In genomic region chr2:208320686-208321085, GRCh38 we compare ENCODE assay signal across 10 cellular contexts. TPM values are rescaled to one million over a fixed set of nuclear protein-coding genes. Genes with fewer than 3 reads are reported as not detected.
DNase-seq lines count a peak whose midpoint lies in the region; ATAC-seq, FAIRE-seq and TF ChIP-seq lines count a peak whose summit lies in the region.
"Had no signal": no experiment of that assay in that cellular context is flagged by ENCODE, and none has a peak within 500 bp of the region (broad histone marks: within the 10 kb centered on the region; RNA-seq: fewer than 3 reads in every experiment).

No MANE protein-coding gene starts in this region.

- BruUV-seq in HepG2 (replicated peaks; lab: Mats Ljungman, UMichigan), result no TSS peak

- ATAC-seq in HepG2 (no peak), HG03442 (IDR thresholded peaks at IDR 0.05; ENCODE audit: unreplicated experiment) (peak; percentile 88), heart left ventricle (peak; percentile 90 to 98 (median 96))

- 77% methylated on average over 2 of the region's 2 CpGs for WGBS in liver
- 96% methylated on average over 2 of the region's 2 CpGs for WGBS in HepG2 (ENCODE audit: low lambda C conversion rate)
- 4 to 10% (median 6%) methylated on average over 2 of the region's 2 CpGs for WGBS in heart left ventricle, 4 donors
- WGBS in prostate gland, result 57% methylated on average over 2 of the region's 2 CpGs

- no peaks in the 10 kb centered on the region for H3K4me1 ChIP-seq in liver (ENCODE audit: control insufficient read depth in 4 of 4, insufficient read depth in 4 of 4, low read length in 3 of 4)
- H3K4me1 ChIP-seq in HepG2 (ENCODE audit: insufficient read depth, low read length), result no peaks in the 10 kb centered on the region
- peaks cover 3 to 30% (median 21%) of the 10 kb centered on the region in 12 donors for H3K4me1 ChIP-seq in heart left ventricle
- no peaks in the 10 kb centered on the region for H3K4me1 ChIP-seq in prostate gland (replicated peaks)

- in situ Hi-C loops in HepG2 (cut with HindIII; ENCODE audit: extremely low pct_ligation_motif_present, low pct_unique_long_range_greater_than_20kb), result no loop called here

- H3K4me3 ChIP-seq in liver (ENCODE audit: low read depth in 1 of 3, low read length in 3 of 3) (no peak overlapping the region), HepG2 (replicated peaks in 1 of 3; ENCODE audit: insufficient read depth in 1 of 3, low read depth in 2 of 3, low read length in 3 of 3) (no peak overlapping the region), heart left ventricle (peak overlapping the region in 4 of 12 donors; percentile 10 to 30 (median 16)), prostate gland (no peak overlapping the region)

- intact Hi-C loops in HepG2 (cut with micrococcal nuclease; ENCODE audit: unreplicated experiment) (no loop called here), heart left ventricle (cut with DNase I) (loop anchor here in 1 of 10 donors (2.0 kb wide), 1 partner anchor 66 kb away; the partner anchor contains the start of gene IDH1), prostate gland (cut with DNase I) (no loop called here)

- POLR2A ChIA-PET in HepG2 (lab: Yijun Ruan, JAX), result no interaction called here

- H3K27me3 ChIP-seq in liver (ENCODE audit: control insufficient read depth in 4 of 4, insufficient read depth in 4 of 4, low read length in 3 of 4), result no peaks in the 10 kb centered on the region
- H3K27me3 ChIP-seq in HepG2 (ENCODE audit: control insufficient read depth in 1 of 2, insufficient read depth in 2 of 2, low read length in 2 of 2), result no peaks in the 10 kb centered on the region
- H3K27me3 ChIP-seq in heart left ventricle, result no peaks in the 10 kb centered on the region
- H3K27me3 ChIP-seq in prostate gland (replicated peaks; ENCODE audit: insufficient read depth), result no peaks in the 10 kb centered on the region

- H3K36me3 ChIP-seq in liver (ENCODE audit: control insufficient read depth in 4 of 4, insufficient read depth in 3 of 4, low read depth in 1 of 4, low read length in 3 of 4), result peaks cover 6 to 30% (median 20%) of the 10 kb centered on the region in 4 donors
- H3K36me3 ChIP-seq in HepG2 (replicated peaks in 1 of 2; ENCODE audit: control insufficient read depth in 1 of 2, insufficient read depth in 2 of 2, low read length in 2 of 2), result peaks cover 25 to 46% of the 10 kb centered on the region in 2 experiments
- H3K36me3 ChIP-seq in heart left ventricle, result peaks cover 0 to 66% (median 46%) of the 10 kb centered on the region in 9 donors
- H3K36me3 ChIP-seq in prostate gland, result peaks cover 5 to 9% of the 10 kb centered on the region in 2 donors

- CTCF ChIA-PET in HepG2 (lab: Yijun Ruan, JAX; ENCODE audit: low intra/inter-chr PET ratio, low total read pairs), result no interaction called here

- no peak for TF ChIP-seq EP300 in HepG2 (IDR thresholded peaks at IDR 0.05; ENCODE audit: low read depth in 2 of 2, low read length in 2 of 2)
- TF ChIP-seq EP300 in HepG2 (CRISPR knock-in tag; IDR thresholded peaks at IDR 0.05; ENCODE audit: borderline replicate concordance), result no peak

- H4K20me1 ChIP-seq in HepG2 (ENCODE audit: insufficient read depth, low read length), result no peaks in the 10 kb centered on the region

- no peak for TF ChIP-seq POLR2A in HepG2 (IDR thresholded peaks at IDR 0.05; ENCODE audit: insufficient read depth in 1 of 2, low read depth in 2 of 2, low read length in 2 of 2)
- TF ChIP-seq POLR2A in heart left ventricle (IDR thresholded peaks at IDR 0.05), result no peak
- TF ChIP-seq POLR2A in prostate gland (IDR thresholded peaks at IDR 0.05), result no peak

- H3K27ac ChIP-seq in liver (ENCODE audit: low read depth in 1 of 2, low read length in 2 of 2) (no peak overlapping the region), HepG2 (ENCODE audit: extremely low read length, insufficient read depth, low read length) (no peak overlapping the region), heart left ventricle (peak overlapping the region; percentile 39 to 88 (median 65)), prostate gland (peak overlapping the region in 1 of 2 donors; percentile 12)

- TF ChIP-seq CTCF in liver (IDR thresholded peaks at IDR 0.05; ENCODE audit: low read depth, low read length, missing input control), result no peak
- TF ChIP-seq CTCF in HepG2 (CRISPR knock-in tag; IDR thresholded peaks at IDR 0.05), result no peak
- TF ChIP-seq CTCF in heart left ventricle (IDR thresholded peaks at IDR 0.05), result no peak
- no peak for TF ChIP-seq CTCF in prostate gland (IDR thresholded peaks at IDR 0.05)

- DNase-seq in HepG2 (ENCODE audit: low spot score) (no peak), heart left ventricle (peak; percentile 56 to 72 (median 66)), prostate gland (ENCODE audit: low spot score) (no peak), SHP77 (lab: John Stamatoyannopoulos, UW) (no peak), AML-193 (lab: John Stamatoyannopoulos, UW) (no peak), DMS153 treated with DMSO at 0.1 percent for 48 hours (lab: John Stamatoyannopoulos, UW; ENCODE audit: unreplicated experiment) (no peak)
- DNase-seq: ACHN; activated naive CD8-positive, alpha-beta T cell treated with anti-CD3 and anti-CD28 coated beads, Interleukin-2, amount 10 ng/mL, durations not matched to agents 7 days and 5 days had no signal

- H3K9ac ChIP-seq in liver (ENCODE audit: low read depth in 1 of 2, low read length in 2 of 2) (no peak overlapping the region), HepG2 (ENCODE audit: insufficient read depth, low read depth, low read length) (no peak overlapping the region)

- H3K9me3 ChIP-seq in liver (ENCODE audit: control insufficient read depth in 4 of 4, low read length in 3 of 4), result no peaks in the 10 kb centered on the region
- no peaks in the 10 kb centered on the region for H3K9me3 ChIP-seq in HepG2 (ENCODE audit: low read length)
- H3K9me3 ChIP-seq in heart left ventricle, result no peaks in the 10 kb centered on the region
- no peaks in the 10 kb centered on the region for H3K9me3 ChIP-seq in prostate gland

- H3K4me2 ChIP-seq in HepG2 (ENCODE audit: low read depth, low read length), result no peak overlapping the region

- no peaks in the 10 kb centered on the region for H3K79me2 ChIP-seq in HepG2 (ENCODE audit: insufficient read depth, low read length)

- no peak for FAIRE-seq in HepG2 (lab: Jason Lieb, UNC)

- TF ChIP-seq RAD21 in liver (IDR thresholded peaks at IDR 0.05) (no peak), HepG2 (CRISPR knock-in tag; IDR thresholded peaks at IDR 0.05) (no peak)

- H2AFZ ChIP-seq in HepG2 (ENCODE audit: low read length), result no peak overlapping the region

TF ChIP-seq in liver, 16 proteins besides CTCF, POLR2A, EP300 and RAD21:
- TF ChIP-seq NR2F2 (IDR thresholded peaks at IDR 0.05), result peak; percentile 34
- no peak for TF ChIP-seq HNF4G (IDR thresholded peaks at IDR 0.05)
- TF ChIP-seq FOXA1 (IDR thresholded peaks at IDR 0.05), result no peak

TF ChIP-seq in HepG2, 621 proteins besides CTCF, POLR2A, EP300 and RAD21 (continues in another document):
- TF ChIP-seq ZNF367 (CRISPR knock-in tag; IDR thresholded peaks at IDR 0.05; ENCODE audit: borderline replicate concordance) (no peak), ZUFSP (CRISPR knock-in tag; IDR thresholded peaks at IDR 0.05; ENCODE audit: borderline replicate concordance) (no peak), ADNP (CRISPR knock-in tag; IDR thresholded peaks at IDR 0.05) (no peak)

RNA-seq across cellular contexts. Expression of gene PIKFYVE, which starts 54.6 kb away (rescaled TPM):
- total RNA-seq in liver (10 to 100 TPM; 14.0 to 23.1 TPM), HepG2 (2016; rRNA removed; fragmentation: Illumina TruSeq; extraction: Trizol) (21.7 and 24.4 TPM in 2 replicates), heart left ventricle (10 to 100 TPM; 12.5 to 31.4 (median 20.3) TPM), prostate gland (10 to 100 TPM; 26.7 to 47.1 TPM)
- polyA plus RNA-seq in liver (1 to 10 TPM; 3.5 to 4.2 TPM), HepG2 (2011; rRNA removed) (15.8 and 20.2 TPM in 2 replicates), heart left ventricle (1 to 10 TPM; 4.2 to 6.7 TPM)
- total RNA-seq in HepG2 (2016; cell fraction: cytosol; rRNA removed; fragmentation: Illumina TruSeq; extraction: Trizol; ENCODE audit: low read depth), result 5.9 and 6.9 TPM in 2 replicates
- 20.5 and 24.0 TPM in 2 replicates for total RNA-seq in HepG2 (2016; cell fraction: insoluble cytoplasmic fraction; rRNA removed; fragmentation: Illumina TruSeq; extraction: Trizol)
- total RNA-seq in HepG2 (2016; cell fraction: membrane; rRNA removed; fragmentation: Illumina TruSeq; extraction: Trizol), result 7.4 and 8.2 TPM in 2 replicates
- 33.7 and 38.5 TPM in 2 replicates for total RNA-seq in HepG2 (2016; cell fraction: nucleus; rRNA removed; fragmentation: Illumina TruSeq; extraction: Trizol)
- polyA plus RNA-seq in HepG2 (2011; cell fraction: cytosol; rRNA removed), result 7.0 and 10.6 TPM in 2 replicates
- 21.3 and 21.9 TPM in 2 replicates for polyA plus RNA-seq in HepG2 (2011; cell fraction: nucleus; rRNA removed)
- polyA plus RNA-seq in HepG2 (2012), result 13.3 and 15.2 TPM in 2 replicates
- polyA plus RNA-seq in HepG2 (2016; cell fraction: cytosol; fragmentation: Illumina TruSeq; extraction: Trizol; ENCODE audit: low read depth), result 0.29 and 0.55 TPM in 2 replicates
- polyA plus RNA-seq in HepG2 (2016; cell fraction: insoluble cytoplasmic fraction; fragmentation: Illumina TruSeq; extraction: Trizol; ENCODE audit: low read depth), result 11.0 and 11.9 TPM in 2 replicates
- polyA plus RNA-seq in HepG2 (2016; cell fraction: membrane; fragmentation: Illumina TruSeq; extraction: Trizol; ENCODE audit: low read depth), result 1.1 and 1.2 TPM in 2 replicates
- 25.9 and 28.2 TPM in 2 replicates for polyA plus RNA-seq in HepG2 (2016; cell fraction: nucleus; fragmentation: Illumina TruSeq; extraction: Trizol; ENCODE audit: insufficient read depth, low read depth)
- 27.0 and 45.7 TPM in 2 replicates for polyA minus RNA-seq in HepG2 (2011; rRNA and poly(A)+ RNA removed; ENCODE audit: low replicate concordance)
- 23.4 and 27.2 TPM in 2 replicates for polyA minus RNA-seq in HepG2 (2011; cell fraction: cytosol; rRNA and poly(A)+ RNA removed)
- 130 and 131 TPM in 2 replicates for polyA minus RNA-seq in HepG2 (2011; cell fraction: nucleus; rRNA and poly(A)+ RNA removed)

Comparison
In these comparisons a context has a peak if more than half of its experiments do, and no peak if none do; other contexts are left out.
1. H3K27ac ChIP-seq: peak in heart left ventricle (12 of 12); none in liver (0 of 2) and HepG2 (single experiment).
2. DNase-seq: peak in heart left ventricle (5 of 5); none in HepG2 (single experiment), prostate gland (single experiment), SHP77 (0 of 2), AML-193 (0 of 2) and DMS153 treated with DMSO at 0.1 percent for 48 hours (single experiment).